Comparison of ENCODE assay signal across 11 cellular contexts in the genomic region with DNA sequence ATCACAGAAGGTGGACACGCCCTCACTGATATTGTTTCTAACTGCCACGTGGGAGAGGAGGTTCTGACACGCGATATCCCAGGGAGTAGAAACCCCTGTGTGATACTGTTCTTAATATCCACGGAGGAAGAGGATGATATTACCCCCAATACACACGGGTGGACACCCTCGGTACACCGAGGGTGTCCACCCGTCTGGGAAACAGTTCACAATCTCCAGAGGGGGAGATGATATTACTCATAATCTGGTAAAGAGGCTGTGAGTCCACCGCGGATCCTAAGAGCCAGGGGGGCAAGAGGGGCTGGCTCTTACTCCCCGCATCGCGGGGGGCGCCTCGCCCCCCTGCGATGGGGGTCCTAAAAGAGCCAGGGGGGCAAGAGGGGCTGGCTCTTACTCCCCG. TPM values are rescaled to one million over a fixed set of nuclear protein-coding genes. Genes with fewer than 3 reads are reported as not detected.
A peak's percentile ranks its signal among the peaks of the same experiment; 100 is the strongest.
DNase-seq lines count a peak whose midpoint lies in the region; ATAC-seq, FAIRE-seq and TF ChIP-seq lines count a peak whose summit lies in the region.
"Had no signal": no experiment of that assay in that cellular context is flagged by ENCODE, and none has a peak within 500 bp of the region (broad histone marks: within the 10 kb centered on the region; RNA-seq: fewer than 3 reads in every experiment).

No MANE protein-coding gene starts in this region.

- H3K36me3 ChIP-seq in H7 (replicated peaks; ENCODE audit: control insufficient read depth, insufficient read depth, low read length), result no peaks in the 10 kb centered on the region
- no peaks in the 10 kb centered on the region for H3K36me3 ChIP-seq in astrocyte (ENCODE audit: insufficient read depth, low read length)
- no peaks in the 10 kb centered on the region for H3K36me3 ChIP-seq in mesenchymal stem cell (ENCODE audit: control insufficient read depth in 1 of 2, insufficient read depth in 2 of 2, low read depth in 1 of 2, low read length in 2 of 2)
- H3K36me3 ChIP-seq in esophagus squamous epithelium, result no peaks in the 10 kb centered on the region

- H3K36me3 Mint-ChIP-seq in astrocyte (ENCODE audit: low read depth, unreplicated experiment), result no peaks in the 10 kb centered on the region

- H2BK15ac ChIP-seq in mesenchymal stem cell (ENCODE audit: low read depth, poor library complexity, severe bottlenecking), result no peak overlapping the region

- peaks cover 4% of the 10 kb centered on the region for H3K9me3 Mint-ChIP-seq in astrocyte (ENCODE audit: unreplicated experiment)

- no peaks in the 10 kb centered on the region for H3K4me1 ChIP-seq in astrocyte (ENCODE audit: insufficient read depth, low read length)
- peaks cover 5% of the 10 kb centered on the region for H3K4me1 ChIP-seq in mesenchymal stem cell (ENCODE audit: control insufficient read depth, insufficient read depth, low read depth, low read length)
- peaks cover 6 to 13% (median 6%) of the 10 kb centered on the region in 3 donors for H3K4me1 ChIP-seq in esophagus squamous epithelium

- H3K4me1 Mint-ChIP-seq in astrocyte (ENCODE audit: low read depth, unreplicated experiment), result no peaks in the 10 kb centered on the region

- TF ChIP-seq CTCF in AG10803 (conservative IDR thresholded peaks at IDR 0.05; ENCODE audit: low read length) (no peak), astrocyte (IDR thresholded peaks at IDR 0.05; ENCODE audit: insufficient read depth, low read depth, low read length) (no peak), esophagus squamous epithelium (IDR thresholded peaks at IDR 0.05) (no peak)

- no peak for ATAC-seq in HG03439 (IDR thresholded peaks at IDR 0.05; ENCODE audit: unreplicated experiment)

- peaks cover 11% of the 10 kb centered on the region for H3K27me3 Mint-ChIP-seq in astrocyte (ENCODE audit: low read depth, unreplicated experiment)

- H3K4ac ChIP-seq in mesenchymal stem cell (ENCODE audit: low read depth in 1 of 2, low read length in 2 of 2), result no peak overlapping the region

- no peaks in the 10 kb centered on the region for H3K79me1 ChIP-seq in mesenchymal stem cell (replicated peaks; ENCODE audit: low read length, poor library complexity, severe bottlenecking)

- no peak overlapping the region for H4K8ac ChIP-seq in mesenchymal stem cell (ENCODE audit: low read length)

- no peak overlapping the region for H3K18ac ChIP-seq in mesenchymal stem cell (ENCODE audit: low read depth in 1 of 2, low read length in 2 of 2)

- FAIRE-seq in astrocyte (lab: Jason Lieb, UNC), result no peak
- FAIRE-seq: GM12892 had no signal

- no peak overlapping the region for H2AK5ac ChIP-seq in mesenchymal stem cell (ENCODE audit: low read length, severe bottlenecking)

- peak overlapping the region; percentile 80 for H3K4me2 ChIP-seq in astrocyte (ENCODE audit: low read length)
- peak overlapping the region; percentile 78 for H3K4me2 ChIP-seq in mesenchymal stem cell (ENCODE audit: low read length, poor library complexity, severe bottlenecking)

- no peak overlapping the region for H3K14ac ChIP-seq in mesenchymal stem cell (ENCODE audit: low read length in 2 of 2)

- no peak for TF ChIP-seq POLR2A in esophagus squamous epithelium (IDR thresholded peaks at IDR 0.05)

- H2BK120ac ChIP-seq in mesenchymal stem cell (ENCODE audit: low read depth, low read length), result no peak overlapping the region

- peak overlapping the region; percentile 38 for H3K4me3 ChIP-seq in AG10803 (ENCODE audit: low read length)
- H3K4me3 ChIP-seq in H7 (ENCODE audit: insufficient read depth, low read depth, low read length), result no peak overlapping the region; the same call in 1 of the 2 replicates
- H3K4me3 ChIP-seq in astrocyte (ENCODE audit: insufficient read depth, low read depth, low read length), result peak overlapping the region; percentile 33
- peak overlapping the region; percentile 41 to 74 for H3K4me3 ChIP-seq in mesenchymal stem cell (ENCODE audit: insufficient read depth in 1 of 2, low read depth in 1 of 2, low read length in 2 of 2)
- H3K4me3 ChIP-seq in esophagus squamous epithelium, result peak overlapping the region in 2 of 4 donors; percentile 14 to 37

- H3K27me3 ChIP-seq in H7 (ENCODE audit: control insufficient read depth, insufficient read depth, low read length) (peaks cover 12% of the 10 kb centered on the region; the same call in 1 of the 2 replicates), astrocyte (ENCODE audit: insufficient read depth, low read length) (no peaks in the 10 kb centered on the region), mesenchymal stem cell (ENCODE audit: control insufficient read depth in 1 of 2, insufficient read depth in 1 of 2, low read length in 2 of 2) (peaks cover 0 to 11% of the 10 kb centered on the region in 2 experiments), esophagus squamous epithelium (peaks cover 0 to 22% (median 0%) of the 10 kb centered on the region in 4 donors)

- no peak overlapping the region for H2BK5ac ChIP-seq in mesenchymal stem cell (ENCODE audit: low read depth, low read length, poor library complexity, severe bottlenecking)

- no peaks in the 10 kb centered on the region for H4K20me1 ChIP-seq in astrocyte (ENCODE audit: insufficient read depth, low read length)

- H2BK12ac ChIP-seq in mesenchymal stem cell (ENCODE audit: low read length in 2 of 2), result no peak overlapping the region

- intact Hi-C loops in esophagus squamous epithelium (cut with DNase I), result no loop called here

- H3K9me3 ChIP-seq in astrocyte (ENCODE audit: insufficient read depth, low read depth, low read length) (no peaks in the 10 kb centered on the region), mesenchymal stem cell (ENCODE audit: control insufficient read depth, low read length) (no peaks in the 10 kb centered on the region), esophagus squamous epithelium (no peaks in the 10 kb centered on the region)

- H3K9ac ChIP-seq in astrocyte (ENCODE audit: low read length) (peak overlapping the region; percentile 52), mesenchymal stem cell (ENCODE audit: low read length) (peak overlapping the region; percentile 70)

- WGBS in mesenchymal stem cell, result 21% methylated on average over 18 of the region's 18 CpGs
- 34 to 54% methylated on average over 9 to 11 of the region's 18 CpGs for WGBS in esophagus squamous epithelium, 2 donors

- H3K27ac Mint-ChIP-seq in astrocyte (ENCODE audit: unreplicated experiment), result no peak overlapping the region

- no peak overlapping the region for H4K91ac ChIP-seq in mesenchymal stem cell (ENCODE audit: low read length)

- no peak overlapping the region for H2AFZ ChIP-seq in astrocyte (ENCODE audit: low read depth, low read length)
- H2AFZ ChIP-seq in mesenchymal stem cell (ENCODE audit: low read depth, low read length), result peak overlapping the region; percentile 53

- H3K4me3 Mint-ChIP-seq in astrocyte (ENCODE audit: unreplicated experiment), result no peak overlapping the region

- H3K79me2 ChIP-seq in astrocyte (ENCODE audit: insufficient read depth, low read length), result no peaks in the 10 kb centered on the region

- no peak for DNase-seq in AG10803 (ENCODE audit: low read depth)
- peak; percentile 22 for DNase-seq in H7
- no peak for DNase-seq in astrocyte (ENCODE audit: low read depth)
- DNase-seq in mesenchymal stem cell, result no peak
- DNase-seq in esophagus squamous epithelium (lab: John Stamatoyannopoulos, UW), result no peak
- no peak for DNase-seq in OCI-M2 (lab: John Stamatoyannopoulos, UW; ENCODE audit: unreplicated experiment)
- DNase-seq in NCI-H146 treated with DMSO at 0.1 percent for 48 hours (lab: John Stamatoyannopoulos, UW; ENCODE audit: unreplicated experiment), result no peak
- DNase-seq: Calu3, NCI-H446 treated with DMSO at 0.1 percent for 48 hours had no signal

- no peak overlapping the region for H3K23ac ChIP-seq in mesenchymal stem cell (ENCODE audit: low read length in 2 of 2)

- H3K27ac ChIP-seq in astrocyte (ENCODE audit: low read depth, low read length) (no peak overlapping the region), mesenchymal stem cell (ENCODE audit: low read length, poor library complexity, severe bottlenecking) (no peak overlapping the region), esophagus squamous epithelium (no peak overlapping the region)

RNA-seq across cellular contexts. Expression of a gene that starts 29.6 kb away (rescaled TPM):
- 1.0 TPM in 1 of 2 replicates, not detected in the other for total RNA-seq in H7 (2014; rRNA removed; shearing (Covaris generic))
- total RNA-seq in astrocyte, result 0.82 and 1.2 TPM in 2 replicates
- 1.3 TPM for polyA plus RNA-seq in mesenchymal stem cell (2013, experiment 1 of 2)
- polyA plus RNA-seq in mesenchymal stem cell (2013, experiment 2 of 2), result 1.9 TPM
- total RNA-seq in esophagus squamous epithelium, result 10 to 100 TPM in 3 of 4 donors, 1 to 10 TPM in 1; 8.5 to 39.7 (median 16.7) TPM
